In genomic region chr6:139752086-139752485, GRCh38 we compare ENCODE assay signal across 17 cellular contexts.
DNase-seq lines count a peak whose midpoint lies in the region; ATAC-seq, FAIRE-seq and TF ChIP-seq lines count a peak whose summit lies in the region.
"Had no signal": no experiment of that assay in that cellular context is flagged by ENCODE, and none has a peak within 500 bp of the region (broad histone marks: within the 10 kb centered on the region; RNA-seq: fewer than 3 reads in every experiment).

No MANE protein-coding gene starts in this region.

- TF ChIP-seq CTCF in AG10803 (conservative IDR thresholded peaks at IDR 0.05; ENCODE audit: low read length) (no peak), mesothelial cell of epicardium (IDR thresholded peaks at IDR 0.05; ENCODE audit: unreplicated experiment) (no peak), ascending aorta (IDR thresholded peaks at IDR 0.05) (no peak), kidney (IDR thresholded peaks at IDR 0.05; ENCODE audit: borderline replicate concordance, extremely low read depth, insufficient read depth) (no peak), upper lobe of left lung (IDR thresholded peaks at IDR 0.05) (no peak)

- intact Hi-C loops in ascending aorta (cut with DNase I) (no loop called here), kidney (cut with DNase I) (no loop called here)

- H3K27me3 ChIP-seq in ascending aorta (no peaks in the 10 kb centered on the region), upper lobe of left lung (no peaks in the 10 kb centered on the region)
- H3K27me3 ChIP-seq: MG63 had no signal

- peaks cover 76% of the 10 kb centered on the region for H3K4me1 Mint-ChIP-seq in mesothelial cell of epicardium

- no peaks in the 10 kb centered on the region for H3K9me3 ChIP-seq in SK-N-MC (ENCODE audit: low read depth, low read length)
- no peaks in the 10 kb centered on the region for H3K9me3 ChIP-seq in ascending aorta
- H3K9me3 ChIP-seq in kidney (ENCODE audit: control insufficient read depth in 1 of 2, low read length in 2 of 2): no peaks in the 10 kb centered on the region
- no peaks in the 10 kb centered on the region for H3K9me3 ChIP-seq in upper lobe of left lung
- H3K9me3 ChIP-seq: MG63 had no signal

- DNase-seq in AG10803 (ENCODE audit: low read depth): peak; percentile 66
- DNase-seq in NCI-H146 (lab: John Stamatoyannopoulos, UW): peak; percentile 83
- no peak for DNase-seq in SK-N-MC (ENCODE audit: low read depth, low spot score)
- no peak for DNase-seq in mesothelial cell of epicardium (ENCODE audit: low spot score in 2 of 2, unreplicated experiment in 2 of 2)
- DNase-seq in ascending aorta (ENCODE audit: low spot score in 2 of 2): no peak
- DNase-seq in kidney: no peak
- no peak for DNase-seq in upper lobe of left lung
- DNase-seq: 8988T; CD8-positive, alpha-beta T cell; DND-41; Karpas-422; MG63; NCI-H1092; NCI-H187; NCI-H526 treated with DMSO at 0.1 percent for 48 hours had no signal

- TF ChIP-seq POLR2A in upper lobe of left lung (IDR thresholded peaks at IDR 0.05): no peak

- H3K36me3 Mint-ChIP-seq in mesothelial cell of epicardium: no peaks in the 10 kb centered on the region
- H3K36me3 Mint-ChIP-seq: CD8-positive, alpha-beta T cell had no signal

- H3K27me3 Mint-ChIP-seq in mesothelial cell of epicardium (ENCODE audit: low read depth): no peaks in the 10 kb centered on the region

- H3K9ac ChIP-seq in SK-N-MC (ENCODE audit: insufficient read length): no peak overlapping the region
- no peak overlapping the region for H3K9ac ChIP-seq in kidney (ENCODE audit: low read length in 2 of 2)

- H3K27ac Mint-ChIP-seq in mesothelial cell of epicardium: peak overlapping the region; percentile 44
- H3K27ac Mint-ChIP-seq: CD8-positive, alpha-beta T cell; GM23338 had no signal

- no peaks in the 10 kb centered on the region for H3K36me3 ChIP-seq in SK-N-MC (ENCODE audit: insufficient read depth, low read length)
- H3K36me3 ChIP-seq in ascending aorta: no peaks in the 10 kb centered on the region
- H3K36me3 ChIP-seq in kidney (ENCODE audit: control insufficient read depth in 1 of 2, insufficient read depth in 2 of 2, low read length in 2 of 2): no peaks in the 10 kb centered on the region
- H3K36me3 ChIP-seq in upper lobe of left lung: no peaks in the 10 kb centered on the region
- H3K36me3 ChIP-seq: MG63 had no signal

- no peaks in the 10 kb centered on the region for H3K9me3 Mint-ChIP-seq in mesothelial cell of epicardium
- H3K9me3 Mint-ChIP-seq: CD8-positive, alpha-beta T cell; GM23338 had no signal

- no peak overlapping the region for H3K4me3 Mint-ChIP-seq in mesothelial cell of epicardium
- H3K4me3 Mint-ChIP-seq: CD8-positive, alpha-beta T cell; GM23338 had no signal

- H3K27ac ChIP-seq in SK-N-MC: peak overlapping the region; percentile 97
- no peak overlapping the region for H3K27ac ChIP-seq in ascending aorta
- H3K27ac ChIP-seq in kidney (ENCODE audit: low read depth in 2 of 2, low read length in 2 of 2): no peak overlapping the region
- no peak overlapping the region for H3K27ac ChIP-seq in upper lobe of left lung

- WGBS in upper lobe of left lung, 2 donors: 86 to 96% methylated on average over 2 of the region's 2 CpGs

- ATAC-seq in upper lobe of left lung (ENCODE audit: low FRiP score in 2 of 2) (no peak), GM19351 (IDR thresholded peaks at IDR 0.05; ENCODE audit: unreplicated experiment) (no peak)
- ATAC-seq: CD8-positive, alpha-beta T cell; GM23338 had no signal

- TF ChIP-seq EP300 in upper lobe of left lung (IDR thresholded peaks at IDR 0.05): no peak

- H3K4me1 ChIP-seq in ascending aorta (peaks cover 0 to 11% of the 10 kb centered on the region in 2 donors), kidney (ENCODE audit: control insufficient read depth in 1 of 2, insufficient read depth in 1 of 2, low read depth in 1 of 2, low read length in 2 of 2) (peaks cover 4 to 8% of the 10 kb centered on the region in 2 donors), upper lobe of left lung (peaks cover 4 to 21% (median 12%) of the 10 kb centered on the region in 4 donors)

- H3K4me3 ChIP-seq in AG10803 (ENCODE audit: low read length) (no peak overlapping the region), SK-N-MC (no peak overlapping the region), ascending aorta (no peak overlapping the region), kidney (ENCODE audit: low read length in 2 of 2) (no peak overlapping the region), upper lobe of left lung (no peak overlapping the region)
- H3K4me3 ChIP-seq: GM23338, MG63 had no signal

- no peak for FAIRE-seq in kidney (lab: Jason Lieb, UNC)

Comparison
In these comparisons a context has a peak if more than half of its experiments do, and no peak if none do; other contexts are left out.
1. DNase-seq: peak in AG10803 (single experiment) and NCI-H146 (single experiment); none in SK-N-MC (single experiment), mesothelial cell of epicardium (0 of 2), ascending aorta (0 of 2), kidney (single experiment) and upper lobe of left lung (0 of 2).